ENCODE assay signal across 8 cellular contexts in genomic region chr15:44682809-44683682, GRCh38. TPM values are rescaled to one million over a fixed set of nuclear protein-coding genes. Genes with fewer than 3 reads are reported as not detected.
DNase-seq lines count a peak whose midpoint lies in the region; ATAC-seq, FAIRE-seq and TF ChIP-seq lines count a peak whose summit lies in the region.
"Not testable (repeated sequence)": the region's sequence is repeated elsewhere in the genome, so short reads cannot be mapped to it uniquely, and the experiment has no call there.

No MANE protein-coding gene starts in this region.

- H2AFZ ChIP-seq in HepG2 (ENCODE audit: low read length): not testable (repeated sequence)

- TF ChIP-seq POLR2A in HepG2 (IDR thresholded peaks at IDR 0.05; ENCODE audit: insufficient read depth in 1 of 2, low read depth in 2 of 2, low read length in 2 of 2): not testable (repeated sequence)
- peak; percentile 26 for TF ChIP-seq POLR2A in transverse colon (IDR thresholded peaks at IDR 0.05)

- peak overlapping the region; percentile 42 for H3K9ac ChIP-seq in ES-I3 (ENCODE audit: low read depth, low read length)
- not testable (repeated sequence) for H3K9ac ChIP-seq in HepG2 (ENCODE audit: insufficient read depth, low read depth, low read length)

- H3K4me3 ChIP-seq in choroid plexus epithelial cell (ENCODE audit: low read depth, low read length): not testable (repeated sequence)
- peak overlapping the region in 2 of 3 experiments; percentile 16 to 33; a peak in 1 of 6 replicates for H3K4me3 ChIP-seq in HepG2 (replicated peaks in 1 of 3; ENCODE audit: insufficient read depth in 1 of 3, low read depth in 2 of 3, low read length in 3 of 3)
- peak overlapping the region in 1 of 4 donors; percentile 5 for H3K4me3 ChIP-seq in transverse colon

- POLR2A ChIA-PET in HepG2 (lab: Yijun Ruan, JAX): interaction anchor here (1.3 to 3.5 kb wide), 4 partner anchors 20 to 46 kb away, joined by 6 to 29 read pairs (median 12); partner anchors contain the start of genes B2M, PATL2 and SPG11

- not testable (repeated sequence) for TF ChIP-seq RAD21 in HepG2 (CRISPR knock-in tag; IDR thresholded peaks at IDR 0.05)

- not testable (repeated sequence) for H3K79me2 ChIP-seq in HepG2 (ENCODE audit: insufficient read depth, low read length)

- intact Hi-C loops in HepG2 (cut with micrococcal nuclease; ENCODE audit: unreplicated experiment); transverse colon (cut with DNase I; ENCODE audit: low total_unique reads): not testable (repeated sequence)

- not testable (repeated sequence) for H3K36me3 ChIP-seq in ES-I3 (ENCODE audit: insufficient read depth, low read length); HepG2 (replicated peaks in 1 of 2; ENCODE audit: control insufficient read depth in 1 of 2, insufficient read depth in 2 of 2, low read length in 2 of 2); transverse colon

- not testable (repeated sequence) for FAIRE-seq in HepG2 (lab: Jason Lieb, UNC)

- CTCF ChIA-PET in HepG2 (lab: Yijun Ruan, JAX; ENCODE audit: low intra/inter-chr PET ratio, low total read pairs): not testable (repeated sequence)

- not testable (repeated sequence) for H3K27ac ChIP-seq in HepG2 (ENCODE audit: extremely low read length, insufficient read depth, low read length)
- peak overlapping the region; percentile 68 to 74 (median 72) for H3K27ac ChIP-seq in transverse colon

- not testable (repeated sequence) for TF ChIP-seq CTCF in choroid plexus epithelial cell (conservative IDR thresholded peaks at IDR 0.05; ENCODE audit: low read depth, low read length); HepG2 (CRISPR knock-in tag; IDR thresholded peaks at IDR 0.05); transverse colon (IDR thresholded peaks at IDR 0.05)

- not testable (repeated sequence) for H4K20me1 ChIP-seq in HepG2 (ENCODE audit: insufficient read depth, low read length)

- in situ Hi-C loops in HepG2 (cut with HindIII; ENCODE audit: extremely low pct_ligation_motif_present, low pct_unique_long_range_greater_than_20kb); transverse colon (cut with MboI; ENCODE audit: low pct_ligation_motif_present in 1 of 4, low pct_unique_long_range_greater_than_20kb in 1 of 4, low sequenced_read_pairs in 3 of 4): not testable (repeated sequence)

- ATAC-seq in HepG2: peak; percentile 43

- not testable (repeated sequence) for H3K27me3 ChIP-seq in HepG2 (ENCODE audit: control insufficient read depth in 1 of 2, insufficient read depth in 2 of 2, low read length in 2 of 2); transverse colon

- H3K4me2 ChIP-seq in HepG2 (ENCODE audit: low read depth, low read length): peak overlapping the region; percentile 65

- not testable (repeated sequence) for TF ChIP-seq EP300 in HepG2 (IDR thresholded peaks at IDR 0.05; ENCODE audit: low read depth in 2 of 2, low read length in 2 of 2); HepG2 (CRISPR knock-in tag; IDR thresholded peaks at IDR 0.05; ENCODE audit: borderline replicate concordance); transverse colon (IDR thresholded peaks at IDR 0.05; ENCODE audit: low read depth)

- H3K4me1 ChIP-seq in ES-I3 (ENCODE audit: insufficient read depth, low read length) (peaks cover 14% of the 10 kb centered on the region), HepG2 (ENCODE audit: insufficient read depth, low read length) (peaks cover 15% of the 10 kb centered on the region), transverse colon (peaks cover 3 to 17% (median 13%) of the 10 kb centered on the region in 4 donors)

- not testable (repeated sequence) for BruUV-seq in HepG2 (replicated peaks; lab: Mats Ljungman, UMichigan)

- not testable (repeated sequence) for H3K9me3 ChIP-seq in ES-I3 (ENCODE audit: control insufficient read depth, insufficient read depth, low read length); HepG2 (ENCODE audit: low read length); transverse colon

- 16% methylated on average over 6 of the region's 8 CpGs for WGBS in HepG2 (ENCODE audit: low lambda C conversion rate)
- 28% methylated on average over 8 of the region's 8 CpGs; no CpG with 5 or more reads in 1 of the 2 donors for WGBS in transverse colon (ENCODE audit: low coverage in 1 of 2), 2 donors

- peak; percentile 8 to 45 for DNase-seq in NCI-H2081 (lab: John Stamatoyannopoulos, UW)
- peak; percentile 22 for DNase-seq in SW480 (ENCODE audit: low spot score)
- peak; percentile 71 for DNase-seq in activated T-cell treated with anti-CD3 and anti-CD28 coated beads for 1 hour (ENCODE audit: low read depth)
- peak; percentile 55 for DNase-seq in choroid plexus epithelial cell (ENCODE audit: low read depth)
- peak; percentile 35 for DNase-seq in HepG2 (ENCODE audit: low spot score)
- peak; percentile 80 for DNase-seq in stimulated activated CD4-positive, alpha-beta T cell treated with anti-CD3 and anti-CD28 coated beads, Interleukin-15, amount 100 ng/mL, for 24 hours
- peak; percentile 91 for DNase-seq in transverse colon

RNA-seq across cellular contexts. Expression of gene SPG11, which starts 19.6 kb away (rescaled TPM):
- total RNA-seq in HepG2 (2016; rRNA removed; fragmentation: Illumina TruSeq; extraction: Trizol): 31.5 and 35.0 TPM in 2 replicates
- 17.8 and 19.8 TPM in 2 replicates for total RNA-seq in HepG2 (2016; cell fraction: cytosol; rRNA removed; fragmentation: Illumina TruSeq; extraction: Trizol; ENCODE audit: low read depth)
- total RNA-seq in HepG2 (2016; cell fraction: insoluble cytoplasmic fraction; rRNA removed; fragmentation: Illumina TruSeq; extraction: Trizol): 35.7 and 36.6 TPM in 2 replicates
- 18.9 and 19.7 TPM in 2 replicates for total RNA-seq in HepG2 (2016; cell fraction: membrane; rRNA removed; fragmentation: Illumina TruSeq; extraction: Trizol)
- 39.3 and 47.3 TPM in 2 replicates for total RNA-seq in HepG2 (2016; cell fraction: nucleus; rRNA removed; fragmentation: Illumina TruSeq; extraction: Trizol)
- polyA plus RNA-seq in HepG2 (2011; rRNA removed): 40.7 and 44.5 TPM in 2 replicates
- 26.2 and 28.9 TPM in 2 replicates for polyA plus RNA-seq in HepG2 (2011; cell fraction: cytosol; rRNA removed)
- polyA plus RNA-seq in HepG2 (2011; cell fraction: nucleus; rRNA removed): 52.6 and 61.8 TPM in 2 replicates
- polyA plus RNA-seq in HepG2 (2012): 19.4 and 21.0 TPM in 2 replicates
- polyA plus RNA-seq in HepG2 (2016; cell fraction: cytosol; fragmentation: Illumina TruSeq; extraction: Trizol; ENCODE audit: low read depth): 1.7 and 2.1 TPM in 2 replicates
- 26.2 and 26.5 TPM in 2 replicates for polyA plus RNA-seq in HepG2 (2016; cell fraction: insoluble cytoplasmic fraction; fragmentation: Illumina TruSeq; extraction: Trizol; ENCODE audit: low read depth)
- polyA plus RNA-seq in HepG2 (2016; cell fraction: membrane; fragmentation: Illumina TruSeq; extraction: Trizol; ENCODE audit: low read depth): 3.5 and 4.5 TPM in 2 replicates
- polyA plus RNA-seq in HepG2 (2016; cell fraction: nucleus; fragmentation: Illumina TruSeq; extraction: Trizol; ENCODE audit: insufficient read depth, low read depth): 47.3 and 52.3 TPM in 2 replicates
- 115 and 186 TPM in 2 replicates for polyA minus RNA-seq in HepG2 (2011; rRNA and poly(A)+ RNA removed; ENCODE audit: low replicate concordance)
- 24.8 and 26.5 TPM in 2 replicates for polyA minus RNA-seq in HepG2 (2011; cell fraction: cytosol; rRNA and poly(A)+ RNA removed)
- 93.0 and 127 TPM in 2 replicates for polyA minus RNA-seq in HepG2 (2011; cell fraction: nucleus; rRNA and poly(A)+ RNA removed)
- 100 to 1,000 TPM in 2 of 4 donors, 10 to 100 TPM in 2; 79.7 to 149 (median 103) TPM for total RNA-seq in transverse colon

RNA-seq across cellular contexts. Expression of gene PATL2, which starts 28.1 kb away (rescaled TPM):
- 0.15 TPM in 1 of 2 replicates, not detected in the other for total RNA-seq in HepG2 (2016; rRNA removed; fragmentation: Illumina TruSeq; extraction: Trizol)
- total RNA-seq in HepG2 (2016; cell fraction: cytosol; rRNA removed; fragmentation: Illumina TruSeq; extraction: Trizol; ENCODE audit: low read depth): 0.30 TPM in 1 of 2 replicates, not detected in the other
- total RNA-seq in HepG2 (2016; cell fraction: insoluble cytoplasmic fraction; rRNA removed; fragmentation: Illumina TruSeq; extraction: Trizol): 0.11 and 0.30 TPM in 2 replicates
- 0.14 TPM in 1 of 2 replicates, not detected in the other for total RNA-seq in HepG2 (2016; cell fraction: membrane; rRNA removed; fragmentation: Illumina TruSeq; extraction: Trizol)
- 0.71 TPM in 1 of 2 replicates, not detected in the other for total RNA-seq in HepG2 (2016; cell fraction: nucleus; rRNA removed; fragmentation: Illumina TruSeq; extraction: Trizol)
- 0.37 and 0.53 TPM in 2 replicates for polyA plus RNA-seq in HepG2 (2011; rRNA removed)
- 0.11 and 0.32 TPM in 2 replicates for polyA plus RNA-seq in HepG2 (2011; cell fraction: cytosol; rRNA removed)
- polyA plus RNA-seq in HepG2 (2011; cell fraction: nucleus; rRNA removed): 2.6 TPM in 2 replicates
- 0.44 and 0.49 TPM in 2 replicates for polyA plus RNA-seq in HepG2 (2012)
- 0.24 TPM in 1 of 2 replicates, not detected in the other for polyA plus RNA-seq in HepG2 (2016; cell fraction: cytosol; fragmentation: Illumina TruSeq; extraction: Trizol; ENCODE audit: low read depth)
- 0.27 TPM in 1 of 2 replicates, not detected in the other for polyA plus RNA-seq in HepG2 (2016; cell fraction: insoluble cytoplasmic fraction; fragmentation: Illumina TruSeq; extraction: Trizol; ENCODE audit: low read depth)
- 0.09 TPM in 1 of 2 replicates, not detected in the other for polyA plus RNA-seq in HepG2 (2016; cell fraction: membrane; fragmentation: Illumina TruSeq; extraction: Trizol; ENCODE audit: low read depth)
- polyA plus RNA-seq in HepG2 (2016; cell fraction: nucleus; fragmentation: Illumina TruSeq; extraction: Trizol; ENCODE audit: insufficient read depth, low read depth): 0.56 and 1.5 TPM in 2 replicates
- polyA minus RNA-seq in HepG2 (2011; rRNA and poly(A)+ RNA removed; ENCODE audit: low replicate concordance): 1.1 TPM in 1 of 2 replicates, not detected in the other
- not detected in 2 replicates for polyA minus RNA-seq in HepG2 (2011; cell fraction: cytosol; rRNA and poly(A)+ RNA removed)
- polyA minus RNA-seq in HepG2 (2011; cell fraction: nucleus; rRNA and poly(A)+ RNA removed): 0.39 and 1.5 TPM in 2 replicates
- total RNA-seq in transverse colon: 10 to 100 TPM in 1 of 4 donors, 1 to 10 TPM in 3; 3.0 to 40.0 (median 4.4) TPM

RNA-seq across cellular contexts. Expression of gene B2M, which starts 28.3 kb away (rescaled TPM):
- 530 and 784 TPM in 2 replicates for total RNA-seq in HepG2 (2016; rRNA removed; fragmentation: Illumina TruSeq; extraction: Trizol)
- 119 and 125 TPM in 2 replicates for total RNA-seq in HepG2 (2016; cell fraction: cytosol; rRNA removed; fragmentation: Illumina TruSeq; extraction: Trizol; ENCODE audit: low read depth)
- 505 and 836 TPM in 2 replicates for total RNA-seq in HepG2 (2016; cell fraction: insoluble cytoplasmic fraction; rRNA removed; fragmentation: Illumina TruSeq; extraction: Trizol)
- total RNA-seq in HepG2 (2016; cell fraction: membrane; rRNA removed; fragmentation: Illumina TruSeq; extraction: Trizol): 137 and 145 TPM in 2 replicates
- total RNA-seq in HepG2 (2016; cell fraction: nucleus; rRNA removed; fragmentation: Illumina TruSeq; extraction: Trizol): 527 and 591 TPM in 2 replicates
- 754 and 857 TPM in 2 replicates for polyA plus RNA-seq in HepG2 (2011; rRNA removed)
- 1,404 and 3,087 TPM in 2 replicates for polyA plus RNA-seq in HepG2 (2011; cell fraction: cytosol; rRNA removed)
- polyA plus RNA-seq in HepG2 (2011; cell fraction: nucleus; rRNA removed): 194 and 300 TPM in 2 replicates
- polyA plus RNA-seq in HepG2 (2012): 589 and 873 TPM in 2 replicates
- 135 and 139 TPM in 2 replicates for polyA plus RNA-seq in HepG2 (2016; cell fraction: cytosol; fragmentation: Illumina TruSeq; extraction: Trizol; ENCODE audit: low read depth)
- polyA plus RNA-seq in HepG2 (2016; cell fraction: insoluble cytoplasmic fraction; fragmentation: Illumina TruSeq; extraction: Trizol; ENCODE audit: low read depth): 442 and 475 TPM in 2 replicates
- polyA plus RNA-seq in HepG2 (2016; cell fraction: membrane; fragmentation: Illumina TruSeq; extraction: Trizol; ENCODE audit: low read depth): 123 and 125 TPM in 2 replicates
- 916 and 917 TPM in 2 replicates for polyA plus RNA-seq in HepG2 (2016; cell fraction: nucleus; fragmentation: Illumina TruSeq; extraction: Trizol; ENCODE audit: insufficient read depth, low read depth)
- polyA minus RNA-seq in HepG2 (2011; rRNA and poly(A)+ RNA removed; ENCODE audit: low replicate concordance): 191 and 793 TPM in 2 replicates
- 308 and 333 TPM in 2 replicates for polyA minus RNA-seq in HepG2 (2011; cell fraction: cytosol; rRNA and poly(A)+ RNA removed)
- polyA minus RNA-seq in HepG2 (2011; cell fraction: nucleus; rRNA and poly(A)+ RNA removed): 168 and 193 TPM in 2 replicates
- total RNA-seq in transverse colon: 1,000 to 10,000 TPM; 1,352 to 7,131 (median 5,706) TPM

RNA-seq across cellular contexts. Expression of gene TRIM69, which starts 53.3 kb away (rescaled TPM):
- total RNA-seq in HepG2 (2016; rRNA removed; fragmentation: Illumina TruSeq; extraction: Trizol) (2.6 and 4.0 TPM in 2 replicates), transverse colon (10 to 100 TPM in 3 of 4 donors, 1 to 10 TPM in 1; 5.6 to 17.3 (median 13.7) TPM)
- total RNA-seq in HepG2 (2016; cell fraction: cytosol; rRNA removed; fragmentation: Illumina TruSeq; extraction: Trizol; ENCODE audit: low read depth): 2.6 and 3.3 TPM in 2 replicates
- 2.7 and 3.4 TPM in 2 replicates for total RNA-seq in HepG2 (2016; cell fraction: insoluble cytoplasmic fraction; rRNA removed; fragmentation: Illumina TruSeq; extraction: Trizol)
- 5.1 and 6.1 TPM in 2 replicates for total RNA-seq in HepG2 (2016; cell fraction: membrane; rRNA removed; fragmentation: Illumina TruSeq; extraction: Trizol)
- total RNA-seq in HepG2 (2016; cell fraction: nucleus; rRNA removed; fragmentation: Illumina TruSeq; extraction: Trizol): 2.0 TPM in 2 replicates
- polyA plus RNA-seq in HepG2 (2011; rRNA removed): 2.7 and 3.2 TPM in 2 replicates
- 2.1 and 2.9 TPM in 2 replicates for polyA plus RNA-seq in HepG2 (2011; cell fraction: cytosol; rRNA removed)
- polyA plus RNA-seq in HepG2 (2011; cell fraction: nucleus; rRNA removed): 0.88 and 1.4 TPM in 2 replicates
- 2.3 and 2.6 TPM in 2 replicates for polyA plus RNA-seq in HepG2 (2012)
- polyA plus RNA-seq in HepG2 (2016; cell fraction: cytosol; fragmentation: Illumina TruSeq; extraction: Trizol; ENCODE audit: low read depth): 2.8 and 4.0 TPM in 2 replicates
- polyA plus RNA-seq in HepG2 (2016; cell fraction: insoluble cytoplasmic fraction; fragmentation: Illumina TruSeq; extraction: Trizol; ENCODE audit: low read depth): 5.4 and 8.8 TPM in 2 replicates
- 5.4 and 6.5 TPM in 2 replicates for polyA plus RNA-seq in HepG2 (2016; cell fraction: membrane; fragmentation: Illumina TruSeq; extraction: Trizol; ENCODE audit: low read depth)
- 2.5 and 2.8 TPM in 2 replicates for polyA plus RNA-seq in HepG2 (2016; cell fraction: nucleus; fragmentation: Illumina TruSeq; extraction: Trizol; ENCODE audit: insufficient read depth, low read depth)
- 3.3 and 13.1 TPM in 2 replicates for polyA minus RNA-seq in HepG2 (2011; rRNA and poly(A)+ RNA removed; ENCODE audit: low replicate concordance)
- 2.7 and 3.2 TPM in 2 replicates for polyA minus RNA-seq in HepG2 (2011; cell fraction: cytosol; rRNA and poly(A)+ RNA removed)
- 1.7 and 2.2 TPM in 2 replicates for polyA minus RNA-seq in HepG2 (2011; cell fraction: nucleus; rRNA and poly(A)+ RNA removed)

Comparison
In these comparisons a context has a peak if more than half of its experiments do, and no peak if none do; other contexts are left out.
1. DNase-seq: peak in every context shown above with its lines; median percentile 91 in transverse colon; 80 in stimulated activated CD4-positive, alpha-beta T cell treated with anti-CD3 and anti-CD28 coated beads, Interleukin-15, amount 100 ng/mL, for 24 hours; 71 in activated T-cell treated with anti-CD3 and anti-CD28 coated beads for 1 hour; 55 in choroid plexus epithelial cell; 35 in HepG2; 26 in NCI-H2081; 22 in SW480.